15 cellular contexts compared by ENCODE assay signal in genomic region chr5:1889321-1890065, GRCh38. TPM values are rescaled to one million over a fixed set of nuclear protein-coding genes. Genes with fewer than 3 reads are reported as not detected.
DNase-seq lines count a peak whose midpoint lies in the region; ATAC-seq, FAIRE-seq and TF ChIP-seq lines count a peak whose summit lies in the region.
"Had no signal": no experiment of that assay in that cellular context is flagged by ENCODE, and none has a peak within 500 bp of the region (broad histone marks: within the 10 kb centered on the region; RNA-seq: fewer than 3 reads in every experiment).

No MANE protein-coding gene starts in this region.

- H3K79me2 ChIP-seq in H1 (ENCODE audit: control insufficient read depth in 1 of 2, insufficient read depth in 2 of 2, low read length in 2 of 2) = no peaks in the 10 kb centered on the region
- no peaks in the 10 kb centered on the region for H3K79me2 ChIP-seq in osteoblast (ENCODE audit: insufficient read depth, low read length)

- no peak overlapping the region for H3K23ac ChIP-seq in H1 (ENCODE audit: insufficient read length)

- H3K14ac ChIP-seq in H1 (ENCODE audit: insufficient read length) = no peak overlapping the region

- TF ChIP-seq CTCF in HEK293 (tag by site-specific recombination; IDR thresholded peaks at IDR 0.05) (no peak), H1 (IDR thresholded peaks at IDR 0.05; ENCODE audit: control extremely low read depth in 1 of 3, insufficient read depth in 1 of 3, low read depth in 1 of 3, low read length in 3 of 3) (no peak), osteoblast (IDR thresholded peaks at IDR 0.05; ENCODE audit: extremely low read depth, low read depth, low read length) (no peak), tibial nerve (IDR thresholded peaks at IDR 0.05) (no peak)

- H3K18ac ChIP-seq in H1 (ENCODE audit: extremely low read depth, low read length) = no peak overlapping the region

- peaks cover 5% of the 10 kb centered on the region; the same call in 1 of the 2 replicates for H3K23me2 ChIP-seq in H1 (ENCODE audit: low read depth, low read length)

- no peak overlapping the region for H2BK20ac ChIP-seq in H1 (ENCODE audit: low read length)

- peaks cover 0 to 6% of the 10 kb centered on the region in 2 experiments for H4K20me1 ChIP-seq in H1 (replicated peaks in 1 of 2; ENCODE audit: control insufficient read depth in 1 of 2, insufficient read depth in 2 of 2, low read length in 2 of 2)
- no peaks in the 10 kb centered on the region for H4K20me1 ChIP-seq in osteoblast (ENCODE audit: insufficient read depth, low read length)

- TF ChIP-seq POLR2A in H1 (IDR thresholded peaks at IDR 0.05; ENCODE audit: control extremely low read depth in 1 of 2, low read depth in 2 of 2, low read length in 2 of 2) (no peak), tibial nerve (IDR thresholded peaks at IDR 0.05) (no peak)

- 71% methylated on average over 13 of the region's 13 CpGs; no CpG with 5 or more reads in 1 of the 2 experiments for WGBS in H1 (ENCODE audit: extremely low coverage in 1 of 2, insufficient coverage in 1 of 2, insufficient read length in 1 of 2, insufficient replicate concordance in 2 of 2, low coverage in 1 of 2, low lambda C conversion rate in 2 of 2, missing lambda C conversion rate in 1 of 2), 2 experiments
- WGBS in tibial nerve, 2 donors = 45 to 55% methylated on average over 12 of the region's 13 CpGs

- no peak overlapping the region for H4K8ac ChIP-seq in H1 (ENCODE audit: extremely low read depth, insufficient read depth, low read length)

- H2AK5ac ChIP-seq in H1 (ENCODE audit: low read depth, low read length) = no peak overlapping the region

- H3K27ac ChIP-seq in HEK293 (ENCODE audit: extremely low read depth, low read depth, low read length) (no peak overlapping the region), H1 (ENCODE audit: low read depth, low read length) (no peak overlapping the region), osteoblast (ENCODE audit: low read depth, low read length) (no peak overlapping the region), tibial nerve (no peak overlapping the region)

- no peak overlapping the region for H4K91ac ChIP-seq in H1 (replicated peaks; ENCODE audit: insufficient read length, low read length)

- H3K4me1 ChIP-seq in HEK293 (ENCODE audit: control insufficient read depth, insufficient read depth, low read length) (no peaks in the 10 kb centered on the region), H1 (replicated peaks in 1 of 4; ENCODE audit: control insufficient read depth in 3 of 4, insufficient read depth in 4 of 4, low read length in 3 of 4) (peaks cover 0 to 30% (median 17%) of the 10 kb centered on the region in 4 experiments; a peak in 5 of 7 replicates), osteoblast (ENCODE audit: insufficient read depth, low read length) (no peaks in the 10 kb centered on the region), tibial nerve (peaks cover 0 to 24% (median 0%) of the 10 kb centered on the region in 4 donors)
- H3K4me1 ChIP-seq: HAP-1 had no signal

- H2AFZ ChIP-seq in H1 (ENCODE audit: low read length) (no peak overlapping the region), osteoblast (ENCODE audit: low read length) (no peak overlapping the region)

- no peak overlapping the region for H3K56ac ChIP-seq in H1 (replicated peaks; ENCODE audit: insufficient read length, low read depth, low read length)

- H3K27me3 ChIP-seq in H1 (replicated peaks in 1 of 4; ENCODE audit: control insufficient read depth in 3 of 4, extremely low read depth in 1 of 4, insufficient read depth in 3 of 4, low read length in 3 of 4) = peaks cover 34 to 54% (median 54%) of the 10 kb centered on the region in 4 experiments; a peak in 6 of 7 replicates
- H3K27me3 ChIP-seq in osteoblast (ENCODE audit: insufficient read depth, low read length) = peaks cover 23% of the 10 kb centered on the region
- H3K27me3 ChIP-seq in tibial nerve = peaks cover 0 to 47% of the 10 kb centered on the region in 2 donors

- H2BK12ac ChIP-seq in H1 (ENCODE audit: low read depth, low read length) = no peak overlapping the region

- POLR2A ChIA-PET in HEK293 (lab: Yijun Ruan, JAX) (no interaction called here), H1 (lab: Charles Lee; ENCODE audit: partially characterized antibody) (interaction anchor here (1.6 kb wide), 1 partner anchor 13 kb away, joined by 4 read pairs; no protein-coding TSS in a partner anchor)

- H3K9ac ChIP-seq in H1 (replicated peaks in 1 of 4; ENCODE audit: extremely low read depth in 1 of 4, low read depth in 3 of 4, low read length in 3 of 4) = no peak overlapping the region

- no peak overlapping the region for H4K5ac ChIP-seq in H1 (ENCODE audit: insufficient read length, low read depth, low read length)

- no peaks in the 10 kb centered on the region for H3K79me1 ChIP-seq in H1 (ENCODE audit: low read depth, low read length)

- TF ChIP-seq RAD21 in H1 (IDR thresholded peaks at IDR 0.05 in 1 of 2, conservative IDR thresholded peaks at IDR 0.05 in 1 of 2; ENCODE audit: low read depth in 2 of 2, low read length in 2 of 2) = no peak

- DNase-seq in Daoy (ENCODE audit: low read depth) (peak; percentile 30), H1 (ENCODE audit: low read depth in 1 of 2, low spot score in 2 of 2) (no peak), osteoblast (ENCODE audit: insufficient read length, low spot score, missing footprints) (peak; percentile 86), tibial nerve (ENCODE audit: low spot score in 2 of 2) (no peak)
- DNase-seq: DMS 273 treated with DMSO at 0.1 percent for 48 hours, EL, NCI-H146, NCI-H2081 treated with DMSO at 0.1 percent for 48 hours, SIG-M5 had no signal

- H3K4me3 ChIP-seq in HEK293 (ENCODE audit: low read depth, low read length) (no peak overlapping the region), H1 (ENCODE audit: extremely low read depth in 1 of 4, insufficient read depth in 2 of 4, low read depth in 3 of 4, low read length in 4 of 4) (no peak overlapping the region), osteoblast (ENCODE audit: insufficient read depth, low read length) (no peak overlapping the region), tibial nerve (no peak overlapping the region)
- H3K4me3 ChIP-seq: HAP-1 had no signal

- peak overlapping the region; percentile 65; the same call in 1 of the 2 replicates for H2BK15ac ChIP-seq in H1 (ENCODE audit: low read length)

- no peak for ATAC-seq in HG03439 (IDR thresholded peaks at IDR 0.05; ENCODE audit: unreplicated experiment)
- ATAC-seq in GM21367 (IDR thresholded peaks at IDR 0.05; ENCODE audit: unreplicated experiment) = no peak

- H3K4me2 ChIP-seq in H1 (ENCODE audit: insufficient read depth in 1 of 2, low read depth in 2 of 2, low read length in 2 of 2) (no peak overlapping the region), osteoblast (ENCODE audit: insufficient read depth, low read length) (no peak overlapping the region)

- no peak overlapping the region for H2BK5ac ChIP-seq in H1 (ENCODE audit: low read depth, low read length)

- CTCF ChIA-PET in HEK293 (lab: Yijun Ruan, JAX) = no interaction called here
- CTCF ChIA-PET in H1 (lab: Charles Lee; ENCODE audit: partially characterized antibody) = interaction anchor here (1.0 to 1.4 kb wide), 6 partner anchors 12 to 126 kb away, joined by 3 to 4 read pairs (median 4); no protein-coding TSS in a partner anchor

- TF ChIP-seq EP300 in H1 (IDR thresholded peaks at IDR 0.05; ENCODE audit: borderline replicate concordance in 1 of 2, low read depth in 2 of 2, low read length in 2 of 2) (no peak), tibial nerve (IDR thresholded peaks at IDR 0.05) (no peak)

- H2BK120ac ChIP-seq in H1 (replicated peaks; ENCODE audit: low read depth, low read length) = no peak overlapping the region

- H3K4ac ChIP-seq in H1 (replicated peaks; ENCODE audit: insufficient read length, low read depth, low read length) = peak overlapping the region; percentile 51

- FAIRE-seq in H1 (lab: Jason Lieb, UNC) = no peak

- H3K9me3 ChIP-seq in HEK293 (ENCODE audit: control insufficient read depth, insufficient read depth, low read depth, low read length) (no peaks in the 10 kb centered on the region), H1 (ENCODE audit: insufficient read depth in 2 of 2, low read depth in 1 of 2, low read length in 1 of 2) (no peaks in the 10 kb centered on the region), osteoblast (ENCODE audit: low read depth, low read length) (no peaks in the 10 kb centered on the region), tibial nerve (no peaks in the 10 kb centered on the region)
- H3K9me3 ChIP-seq: HAP-1 had no signal

- H3K36me3 ChIP-seq in HEK293 (ENCODE audit: control insufficient read depth in 2 of 2, insufficient read depth in 1 of 2, low read length in 2 of 2) = no peaks in the 10 kb centered on the region
- peaks cover 0 to 3% (median 0%) of the 10 kb centered on the region in 4 experiments; a peak in 1 of 8 replicates for H3K36me3 ChIP-seq in H1 (ENCODE audit: control insufficient read depth in 2 of 4, insufficient read depth in 4 of 4, low read length in 3 of 4)
- H3K36me3 ChIP-seq in osteoblast (ENCODE audit: insufficient read depth, low read length) = no peaks in the 10 kb centered on the region
- H3K36me3 ChIP-seq in tibial nerve = no peaks in the 10 kb centered on the region
- H3K36me3 ChIP-seq: HAP-1 had no signal

TF ChIP-seq in HEK293, 187 proteins besides CTCF, POLR2A, EP300 and RAD21 (continues in another document):
- no peak for TF ChIP-seq TCF7L2 (IDR thresholded peaks at IDR 0.05; ENCODE audit: borderline replicate concordance, low read depth, low read length)

TF ChIP-seq in H1, 55 proteins besides CTCF, POLR2A, EP300 and RAD21 (continues in another document):
- TF ChIP-seq POLR2AphosphoS5 (IDR thresholded peaks at IDR 0.05; ENCODE audit: low read depth, low read length) (no peak), SP4 (IDR thresholded peaks at IDR 0.05; ENCODE audit: low read length) (no peak), TBP (IDR thresholded peaks at IDR 0.05; ENCODE audit: low read depth, low read length) (no peak), NRF1 (IDR thresholded peaks at IDR 0.05; ENCODE audit: low read depth, low read length) (no peak)

RNA-seq across cellular contexts. Expression of gene IRX4, which starts 6.8 kb away (rescaled TPM):
- 4.6 and 10.2 TPM in 2 replicates for total RNA-seq in Daoy (2014; rRNA removed; shearing (Covaris generic))
- 0.82 and 1.2 TPM in 2 replicates for total RNA-seq in H1 (2021; fragmentation: NEBNext Ultra II Directional; extraction: Animal tissue kit (Norgen Biotek cat#: 25700))
- polyA plus RNA-seq in H1 (2011; rRNA removed) = 0.45 and 0.97 TPM in 2 replicates
- 0.87 TPM for polyA plus RNA-seq in H1 (2011; cell fraction: cytosol; rRNA removed)
- polyA plus RNA-seq in H1 (2011; cell fraction: nucleus; rRNA removed) = 1.8 TPM
- 0.40 to 1.2 TPM (median 1.1 TPM) in 4 replicates for polyA plus RNA-seq in H1 (2012, experiment 1 of 2)
- polyA plus RNA-seq in H1 (2012, experiment 2 of 2) = 1.1 TPM
- polyA plus RNA-seq in H1 (2013, experiment 1 of 2) = 1.0 TPM
- polyA plus RNA-seq in H1 (2013, experiment 2 of 2) = 0.75 TPM
- 0.16 and 0.44 TPM in 2 replicates for polyA minus RNA-seq in H1 (2011; rRNA and poly(A)+ RNA removed)
- polyA minus RNA-seq in H1 (2011; cell fraction: cytosol; rRNA and poly(A)+ RNA removed) = 0.95 TPM
- polyA minus RNA-seq in H1 (2011; cell fraction: nucleus; rRNA and poly(A)+ RNA removed) = 0.50 TPM
- total RNA-seq in osteoblast (not detected in 2 replicates), tibial nerve (not detected)
- total RNA-seq: HT1080 had no signal
- polyA plus RNA-seq: BJ had no signal

Comparison
In these comparisons a context has a peak if more than half of its experiments do, and no peak if none do; other contexts are left out.
1. DNase-seq: peak in Daoy (single experiment) and osteoblast (single experiment); none in H1 (0 of 2) and tibial nerve (0 of 2).